ENCODE assay signal across 7 cellular contexts in genomic region chr3:194672876-194673275, GRCh38. TPM values are rescaled to one million over a fixed set of nuclear protein-coding genes. Genes with fewer than 3 reads are reported as not detected.
A peak's percentile ranks its signal among the peaks of the same experiment; 100 is the strongest.
DNase-seq lines count a peak whose midpoint lies in the region; ATAC-seq and TF ChIP-seq lines count a peak whose summit lies in the region.

No MANE protein-coding gene starts in this region.

- peak overlapping the region; percentile 73 for H3K4me2 ChIP-seq in SK-N-SH

- TF ChIP-seq CTCF in HL-60 (IDR thresholded peaks at IDR 0.05; ENCODE audit: insufficient read depth, low read length) (no peak), SK-N-SH (IDR thresholded peaks at IDR 0.05) (no peak), fibroblast of pulmonary artery (IDR thresholded peaks at IDR 0.05; ENCODE audit: low read length, missing control alignments) (no peak)

- H3F3A ChIP-seq in SK-N-SH (replicated peaks; ENCODE audit: insufficient read depth), result no peaks in the 10 kb centered on the region

- peaks cover 41% of the 10 kb centered on the region for H3K79me2 ChIP-seq in SK-N-SH (ENCODE audit: insufficient read depth)

- DNase-seq in HL-60 (ENCODE audit: low read depth in 1 of 2, low spot score in 1 of 2) (no peak), SK-N-SH (no peak), fibroblast of pulmonary artery (ENCODE audit: low read depth) (peak; percentile 13), GM03348 (ENCODE audit: low spot score) (no peak), inferior parietal cortex (ENCODE audit: extremely low spot score) (no peak)

- no peak for TF ChIP-seq RAD21 in SK-N-SH (IDR thresholded peaks at IDR 0.05; ENCODE audit: low read length)

- H4K20me1 ChIP-seq in SK-N-SH (ENCODE audit: insufficient read depth), result peaks cover 15% of the 10 kb centered on the region

- H3K9me2 ChIP-seq in SK-N-SH, result no peaks in the 10 kb centered on the region

- CTCF ChIA-PET in SK-N-SH (lab: Yijun Ruan, JAX), result interaction anchor here (0.7 to 5.9 kb wide), 22 partner anchors 10 to 768 kb away, joined by 3 to 69 read pairs (median 6); partner anchors contain the start of genes TMEM44 and XXYLT1

- POLR2A ChIA-PET in SK-N-SH (lab: Yijun Ruan, JAX), result interaction anchor here (1.2 to 2.4 kb wide), 4 partner anchors 10 to 597 kb away, joined by 4 to 12 read pairs (median 6); partner anchors contain the start of genes FAM43A and TMEM44

- H3K4me3 ChIP-seq in HL-60 (replicated peaks; ENCODE audit: insufficient read depth, low read length) (peak overlapping the region; percentile 66), SK-N-SH (ENCODE audit: low read depth in 2 of 2, low read length in 1 of 2) (peak overlapping the region; percentile 94 to 95), fibroblast of pulmonary artery (replicated peaks; ENCODE audit: low read depth, low read length) (peak overlapping the region; percentile 99), rectal smooth muscle tissue (ENCODE audit: low read length) (peak overlapping the region; percentile 89)

- no peak for TF ChIP-seq EP300 in SK-N-SH (IDR thresholded peaks at IDR 0.05; ENCODE audit: borderline replicate concordance in 1 of 2, low read depth in 1 of 2, low read length in 1 of 2)

- 31% methylated on average over 5 of the region's 5 CpGs for WGBS in SK-N-SH (ENCODE audit: low lambda C conversion rate)

- H2AFZ ChIP-seq in SK-N-SH (ENCODE audit: low read depth), result peak overlapping the region; percentile 69

- H3K27me3 ChIP-seq in HL-60 (ENCODE audit: insufficient read depth, poor library complexity, severe bottlenecking) (no peaks in the 10 kb centered on the region), SK-N-SH (ENCODE audit: insufficient read depth) (no peaks in the 10 kb centered on the region), rectal smooth muscle tissue (ENCODE audit: control insufficient read depth, insufficient read depth, low read length) (no peaks in the 10 kb centered on the region)

- H3K36me3 ChIP-seq in SK-N-SH (replicated peaks in 1 of 2; ENCODE audit: control insufficient read depth in 1 of 2, insufficient read depth in 2 of 2, low read length in 1 of 2) (peaks cover 14 to 16% of the 10 kb centered on the region in 2 experiments), rectal smooth muscle tissue (ENCODE audit: control insufficient read depth, insufficient read depth, low read length) (no peaks in the 10 kb centered on the region)

- H3K27ac ChIP-seq in HL-60 (replicated peaks) (peak overlapping the region; percentile 100), SK-N-SH (ENCODE audit: low read depth in 2 of 2, low read length in 1 of 2) (peak overlapping the region; percentile 83 to 92), rectal smooth muscle tissue (ENCODE audit: low read depth, low read length) (peak overlapping the region; percentile 94)

- H3K4me1 ChIP-seq in SK-N-SH (ENCODE audit: control insufficient read depth in 1 of 2, insufficient read depth in 2 of 2, low read depth in 1 of 2, low read length in 1 of 2), result peaks cover 10 to 12% of the 10 kb centered on the region in 2 experiments; a peak in 3 of 4 replicates
- peaks cover 5% of the 10 kb centered on the region for H3K4me1 ChIP-seq in rectal smooth muscle tissue (ENCODE audit: control insufficient read depth, insufficient read depth, low read length)

- ATAC-seq in HG02763 (IDR thresholded peaks at IDR 0.05; ENCODE audit: unreplicated experiment), result no peak

- no peaks in the 10 kb centered on the region for H3K9me3 ChIP-seq in SK-N-SH

- H3K9ac ChIP-seq in SK-N-SH, result peak overlapping the region; percentile 78
- H3K9ac ChIP-seq in rectal smooth muscle tissue (ENCODE audit: low read length), result no peak overlapping the region

TF ChIP-seq in SK-N-SH, 30 proteins besides CTCF, POLR2A, EP300 and RAD21:
- TF ChIP-seq MXI1 (IDR thresholded peaks at IDR 0.05; ENCODE audit: low read depth, low read length), result no peak
- no peak for TF ChIP-seq FOSL2 (IDR thresholded peaks at IDR 0.05; ENCODE audit: borderline replicate concordance, low read depth)
- TF ChIP-seq, protein P1, sequence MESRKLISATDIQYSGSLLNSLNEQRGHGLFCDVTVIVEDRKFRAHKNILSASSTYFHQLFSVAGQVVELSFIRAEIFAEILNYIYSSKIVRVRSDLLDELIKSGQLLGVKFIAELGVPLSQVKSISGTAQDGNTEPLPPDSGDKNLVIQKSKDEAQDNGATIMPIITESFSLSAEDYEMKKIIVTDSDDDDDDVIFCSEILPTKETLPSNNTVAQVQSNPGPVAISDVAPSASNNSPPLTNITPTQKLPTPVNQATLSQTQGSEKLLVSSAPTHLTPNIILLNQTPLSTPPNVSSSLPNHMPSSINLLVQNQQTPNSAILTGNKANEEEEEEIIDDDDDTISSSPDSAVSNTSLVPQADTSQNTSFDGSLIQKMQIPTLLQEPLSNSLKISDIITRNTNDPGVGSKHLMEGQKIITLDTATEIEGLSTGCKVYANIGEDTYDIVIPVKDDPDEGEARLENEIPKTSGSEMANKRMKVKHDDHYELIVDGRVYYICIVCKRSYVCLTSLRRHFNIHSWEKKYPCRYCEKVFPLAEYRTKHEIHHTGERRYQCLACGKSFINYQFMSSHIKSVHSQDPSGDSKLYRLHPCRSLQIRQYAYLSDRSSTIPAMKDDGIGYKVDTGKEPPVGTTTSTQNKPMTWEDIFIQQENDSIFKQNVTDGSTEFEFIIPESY (IDR thresholded peaks at IDR 0.05; ENCODE audit: borderline replicate concordance, low read depth), result no peak
- no peak for TF ChIP-seq SIN3A (IDR thresholded peaks at IDR 0.05; ENCODE audit: borderline replicate concordance, low read depth, low read length)
TF ChIP-seq in SK-N-SH: peak in this region for 0.

RNA-seq across cellular contexts. Expression of gene LSG1, which starts 0.9 kb away (rescaled TPM):
- 35.1 and 43.7 TPM in 2 replicates for polyA plus RNA-seq in SK-N-SH (2012; rRNA removed)
- polyA plus RNA-seq in SK-N-SH (2012; cell fraction: cytosol; rRNA removed), result 26.8 and 28.2 TPM in 2 replicates
- 58.5 and 98.0 TPM in 2 replicates for polyA plus RNA-seq in SK-N-SH (2012; cell fraction: nucleus; rRNA removed)

RNA-seq across cellular contexts. Expression of gene FAM43A, which starts 12.8 kb away (rescaled TPM):
- 1.8 and 2.4 TPM in 2 replicates for polyA plus RNA-seq in SK-N-SH (2012; rRNA removed)
- polyA plus RNA-seq in SK-N-SH (2012; cell fraction: cytosol; rRNA removed), result 1.2 and 2.0 TPM in 2 replicates
- polyA plus RNA-seq in SK-N-SH (2012; cell fraction: nucleus; rRNA removed), result 4.3 and 4.7 TPM in 2 replicates

RNA-seq across cellular contexts. Expression of gene TMEM44, which starts 39.7 kb away (rescaled TPM):
- polyA plus RNA-seq in SK-N-SH (2012; rRNA removed), result 22.6 and 26.1 TPM in 2 replicates
- 10.9 and 14.7 TPM in 2 replicates for polyA plus RNA-seq in SK-N-SH (2012; cell fraction: cytosol; rRNA removed)
- polyA plus RNA-seq in SK-N-SH (2012; cell fraction: nucleus; rRNA removed), result 98.9 and 101 TPM in 2 replicates
